Comparison of ENCODE assay signal across 9 cellular contexts in the genomic region with DNA sequence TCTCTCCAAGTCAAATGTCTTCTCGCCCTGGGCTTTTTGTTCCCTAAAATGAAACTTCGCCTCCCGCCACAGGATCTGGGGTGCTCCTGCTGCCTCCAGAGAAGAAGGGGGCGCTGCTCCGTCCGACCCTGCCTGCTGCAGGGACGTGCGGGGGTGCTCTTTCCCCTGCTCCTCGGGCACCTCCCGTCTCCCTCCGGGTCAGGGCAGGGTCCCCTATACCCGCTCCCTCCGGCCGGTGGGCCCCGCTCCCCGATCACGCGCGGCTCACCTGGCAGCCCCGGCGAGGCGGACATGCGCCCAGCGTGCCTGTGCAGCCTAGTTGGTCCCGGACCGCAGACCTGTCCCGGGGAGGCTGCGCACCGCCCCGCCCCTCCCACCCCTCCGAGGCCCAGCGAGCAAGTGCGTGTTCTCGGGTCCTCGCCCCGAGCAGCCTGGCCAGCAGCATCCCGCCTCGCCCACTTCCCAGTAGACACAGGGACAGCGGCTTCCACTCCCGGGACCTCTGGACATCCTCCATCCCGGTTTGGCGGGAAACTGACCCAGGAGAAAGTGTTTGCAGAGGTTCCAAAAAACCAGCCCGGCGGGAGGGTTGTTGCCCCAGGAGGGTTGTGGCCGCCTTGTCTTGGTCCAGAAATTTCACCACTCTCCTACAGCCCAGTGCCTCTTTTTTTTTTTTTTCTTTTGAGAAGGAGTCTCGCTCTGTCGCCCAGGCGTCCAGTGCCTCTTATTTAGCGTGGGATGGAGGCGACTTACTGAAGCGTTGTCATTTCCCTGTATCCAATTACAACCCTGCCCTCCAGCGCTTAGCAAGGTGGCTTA. TPM values are rescaled to one million over a fixed set of nuclear protein-coding genes. Genes with fewer than 3 reads are reported as not detected.
DNase-seq lines count a peak whose midpoint lies in the region; ATAC-seq, FAIRE-seq and TF ChIP-seq lines count a peak whose summit lies in the region.
"Had no signal": no experiment of that assay in that cellular context is flagged by ENCODE, and none has a peak within 500 bp of the region (broad histone marks: within the 10 kb centered on the region; RNA-seq: fewer than 3 reads in every experiment).

Gene OXGR1, minus strand, starts transcription at position 447 of the 819 bp plus-strand sequence. CDS start 6,717 bp downstream, outside the sequence.

- peaks cover 74% of the 10 kb centered on the region for H3K27me3 ChIP-seq in HUES48 (ENCODE audit: control insufficient read depth, insufficient read depth, low read length)
- peaks cover 0 to 49% (median 8%) of the 10 kb centered on the region in 4 donors for H3K27me3 ChIP-seq in esophagus muscularis mucosa
- no peaks in the 10 kb centered on the region for H3K27me3 ChIP-seq in naive thymus-derived CD4-positive, alpha-beta T cell (ENCODE audit: control insufficient read depth in 2 of 2, insufficient read depth in 2 of 2, low read length in 2 of 2)

- peaks cover 0 to 10% (median 0%) of the 10 kb centered on the region in 5 donors for H3K36me3 Mint-ChIP-seq in naive thymus-derived CD4-positive, alpha-beta T cell

- H3K4me3 Mint-ChIP-seq in naive thymus-derived CD4-positive, alpha-beta T cell = peak within 1 kb of the TSS in 8 of 10 donors; percentile 5 to 67 (median 47)

- POLR2A ChIA-PET in A549 (lab: Yijun Ruan, JAX) = no interaction called here
- POLR2A ChIA-PET in naive thymus-derived CD4-positive, alpha-beta T cell (lab: Charles Lee) = no interaction called here

- TF ChIP-seq CTCF in A549 (IDR thresholded peaks at IDR 0.05) (no peak), esophagus muscularis mucosa (IDR thresholded peaks at IDR 0.05) (no peak)

- DNase-seq in A549 (ENCODE audit: low read depth in 1 of 2, low spot score in 1 of 2) = no peak
- DNase-seq in esophagus muscularis mucosa (ENCODE audit: extremely low spot score) = no peak
- no peak for DNase-seq in naive thymus-derived CD4-positive, alpha-beta T cell
- DNase-seq in NCI-H774 (lab: John Stamatoyannopoulos, UW) = no peak
- no peak for DNase-seq in left lobe of liver (ENCODE audit: low spot score)
- DNase-seq in OCI-M1 (lab: John Stamatoyannopoulos, UW) = no peak
- no peak for DNase-seq in A172 (ENCODE audit: low spot score)

- H3K4me3 ChIP-seq in A549 (peak within 1 kb of the TSS; percentile 40), HUES48 (ENCODE audit: low read depth, low read length) (peak within 1 kb of the TSS; percentile 75), esophagus muscularis mucosa (peak within 1 kb of the TSS; percentile 50 to 66 (median 53))
- H3K4me3 ChIP-seq in naive thymus-derived CD4-positive, alpha-beta T cell (ENCODE audit: low read length) = no peak within 1 kb of the TSS

- H3K27ac ChIP-seq in A549 (no peak within 1 kb of the TSS), HUES48 (ENCODE audit: low read depth, low read length) (no peak within 1 kb of the TSS), esophagus muscularis mucosa (replicated peaks in 1 of 4) (no peak within 1 kb of the TSS)
- H3K27ac ChIP-seq in naive thymus-derived CD4-positive, alpha-beta T cell (ENCODE audit: low read depth, low read length) = no peak within 1 kb of the TSS

- H3K9me3 Mint-ChIP-seq in naive thymus-derived CD4-positive, alpha-beta T cell = peaks cover 0 to 26% (median 6%) of the 10 kb centered on the region in 11 donors

- peaks cover 33 to 66% (median 56%) of the 10 kb centered on the region in 5 donors for H3K27me3 Mint-ChIP-seq in naive thymus-derived CD4-positive, alpha-beta T cell

- H3K4me2 ChIP-seq in A549 = peak within 1 kb of the TSS; percentile 83

- intact Hi-C loops in esophagus muscularis mucosa (cut with DNase I) = no loop called here
- intact Hi-C loops in naive thymus-derived CD4-positive, alpha-beta T cell (cut with micrococcal nuclease) = no loop called here

- TF ChIP-seq EP300 in A549 (IDR thresholded peaks at IDR 0.05) (no peak), esophagus muscularis mucosa (IDR thresholded peaks at IDR 0.05) (no peak)

- ATAC-seq in A549 (peak; percentile 47 to 63; a peak in 5 of 6 replicates), left lobe of liver (no peak)
- no peak for ATAC-seq in naive thymus-derived CD4-positive, alpha-beta T cell

- H3K4me1 Mint-ChIP-seq in naive thymus-derived CD4-positive, alpha-beta T cell = peaks cover 0 to 14% (median 11%) of the 10 kb centered on the region in 7 donors

- no peak for TF ChIP-seq RAD21 in A549 (conservative IDR thresholded peaks at IDR 0.05 in 1 of 2, IDR thresholded peaks at IDR 0.05 in 1 of 2)

- no peak within 1 kb of the TSS for H3K27ac Mint-ChIP-seq in naive thymus-derived CD4-positive, alpha-beta T cell

- H3K4me1 ChIP-seq in A549 (peaks cover 5% of the 10 kb centered on the region; the same call in 1 of the 3 replicates), HUES48 (ENCODE audit: control insufficient read depth, insufficient read depth, low read length) (peaks cover 6% of the 10 kb centered on the region), esophagus muscularis mucosa (peaks cover 7 to 15% (median 14%) of the 10 kb centered on the region in 4 donors)
- no peaks in the 10 kb centered on the region for H3K4me1 ChIP-seq in naive thymus-derived CD4-positive, alpha-beta T cell (ENCODE audit: control insufficient read depth in 2 of 2, insufficient read depth in 2 of 2, low read length in 2 of 2)

- H3K36me3 ChIP-seq in HUES48 (ENCODE audit: control insufficient read depth, insufficient read depth, low read length) = no peaks in the 10 kb centered on the region
- H3K36me3 ChIP-seq in esophagus muscularis mucosa = no peaks in the 10 kb centered on the region
- no peaks in the 10 kb centered on the region for H3K36me3 ChIP-seq in naive thymus-derived CD4-positive, alpha-beta T cell (ENCODE audit: control insufficient read depth in 2 of 3, insufficient read depth in 3 of 3, low read length in 3 of 3)

- H3K9ac ChIP-seq in HUES48 (ENCODE audit: low read depth, low read length) = peak within 1 kb of the TSS; percentile 51; the same call in 1 of the 2 replicates

- TF ChIP-seq POLR2A in A549 (IDR thresholded peaks at IDR 0.05; ENCODE audit: low read length) (no peak), esophagus muscularis mucosa (IDR thresholded peaks at IDR 0.05; ENCODE audit: low read depth) (no peak)

- no peaks in the 10 kb centered on the region for H3K9me3 ChIP-seq in A549
- no peaks in the 10 kb centered on the region for H3K9me3 ChIP-seq in HUES48 (ENCODE audit: control insufficient read depth, insufficient read depth, low read length)
- H3K9me3 ChIP-seq in esophagus muscularis mucosa = no peaks in the 10 kb centered on the region
- H3K9me3 ChIP-seq in naive thymus-derived CD4-positive, alpha-beta T cell (ENCODE audit: control insufficient read depth in 2 of 3, low read length in 3 of 3) = no peaks in the 10 kb centered on the region

- CTCF ChIA-PET in A549 (lab: Yijun Ruan, JAX) = no interaction called here
- CTCF ChIA-PET in naive thymus-derived CD4-positive, alpha-beta T cell (lab: Charles Lee) = no interaction called here

- WGBS in A549 (ENCODE audit: missing lambda C conversion rate) = 6% methylated on average over 13 of the region's 52 CpGs
- 6% methylated on average over 45 of the region's 52 CpGs for WGBS in esophagus muscularis mucosa

- FAIRE-seq in A549 (lab: Jason Lieb, UNC) = no peak

TF ChIP-seq in A549, 52 proteins besides CTCF, POLR2A, EP300 and RAD21:
- TF ChIP-seq CHD4 (IDR thresholded peaks at IDR 0.05; ENCODE audit: borderline replicate concordance) = no peak
- no peak for TF ChIP-seq PHF8 (IDR thresholded peaks at IDR 0.05; ENCODE audit: borderline replicate concordance, low read depth)
- no peak for TF ChIP-seq NFE2L2 (conservative IDR thresholded peaks at IDR 0.05; ENCODE audit: low read length)
- TF ChIP-seq MYC (IDR thresholded peaks at IDR 0.05; ENCODE audit: borderline replicate concordance, low read length) = no peak
- no peak for TF ChIP-seq CHD2 (IDR thresholded peaks at IDR 0.05; ENCODE audit: low read length, partially characterized antibody)

RNA-seq across cellular contexts. Expression of gene OXGR1, which starts in this region (rescaled TPM):
- polyA plus RNA-seq in A549 (2011; rRNA removed) = not detected in 2 replicates
- not detected in 2 replicates for polyA plus RNA-seq in A549 (2012; cell fraction: cytosol; rRNA removed)
- not detected in 2 replicates for polyA plus RNA-seq in A549 (2012; cell fraction: nucleus; rRNA removed)
- polyA plus RNA-seq in A549 (2017; fragmentation: RNase III; extraction: RNeasy Plus Mini Kit Qiagen cat#74134 plus additional on column Dnase treatment) = not detected in 3 replicates
- polyA minus RNA-seq in A549 (2011; rRNA and poly(A)+ RNA removed) = not detected in 2 replicates
- total RNA-seq in esophagus muscularis mucosa = 1 to 10 TPM in 2 of 4 donors, under 1 TPM in 2; 0.17 to 5.5 (median 1.2) TPM
- total RNA-seq in naive thymus-derived CD4-positive, alpha-beta T cell = not detected
- not detected for polyA plus RNA-seq in naive thymus-derived CD4-positive, alpha-beta T cell
- not detected for total RNA-seq in left lobe of liver
- total RNA-seq in A172 (2014; rRNA removed; shearing (Covaris generic)) = not detected in 2 replicates
- total RNA-seq: mucosa of gallbladder had no signal

Comparison
In these comparisons a context has a peak if more than half of its experiments do, and no peak if none do; other contexts are left out.
1. Peak in ATAC-seq, H3K4me3 ChIP-seq and H3K4me2 ChIP-seq in A549; RNA of the gene not detected or under 1 TPM.